ENCODE assay signal across 14 cellular contexts in genomic region chr6:161139766-161140553, GRCh38.
DNase-seq lines count a peak whose midpoint lies in the region; ATAC-seq, FAIRE-seq and TF ChIP-seq lines count a peak whose summit lies in the region.
"Had no signal": no experiment of that assay in that cellular context is flagged by ENCODE, and none has a peak within 500 bp of the region (broad histone marks: within the 10 kb centered on the region; RNA-seq: fewer than 3 reads in every experiment).

No MANE protein-coding gene starts in this region.

- TF ChIP-seq RAD21 in H1 (IDR thresholded peaks at IDR 0.05 in 1 of 2, conservative IDR thresholded peaks at IDR 0.05 in 1 of 2; ENCODE audit: low read depth in 2 of 2, low read length in 2 of 2): peak; percentile 41 to 48; a peak in 3 of 4 replicates

- H2BK12ac ChIP-seq in H1 (ENCODE audit: low read depth, low read length): no peak overlapping the region

- H4K8ac ChIP-seq in H1 (ENCODE audit: extremely low read depth, insufficient read depth, low read length): no peak overlapping the region

- no peak overlapping the region for H3K4me2 ChIP-seq in H1 (ENCODE audit: insufficient read depth in 1 of 2, low read depth in 2 of 2, low read length in 2 of 2)

- H3K4me1 Mint-ChIP-seq in type B pancreatic cell (ENCODE audit: unreplicated experiment): peaks cover 4% of the 10 kb centered on the region

- H2AFZ ChIP-seq in H1 (ENCODE audit: low read length): no peak overlapping the region

- TF ChIP-seq POLR2A in H1 (IDR thresholded peaks at IDR 0.05; ENCODE audit: control extremely low read depth in 1 of 2, low read depth in 2 of 2, low read length in 2 of 2): no peak; a peak in 1 of 3 replicates

- H3K18ac ChIP-seq in H1 (ENCODE audit: extremely low read depth, low read length): no peak overlapping the region

- H3K9me3 ChIP-seq in H1 (ENCODE audit: insufficient read depth in 2 of 2, low read depth in 1 of 2, low read length in 1 of 2): no peaks in the 10 kb centered on the region
- H3K9me3 ChIP-seq in lung (ENCODE audit: control insufficient read depth in 2 of 2, insufficient read depth in 1 of 2, low read length in 1 of 2): no peaks in the 10 kb centered on the region
- H3K9me3 ChIP-seq: adrenal gland, ovary had no signal

- no peaks in the 10 kb centered on the region for H3K23me2 ChIP-seq in H1 (ENCODE audit: low read depth, low read length)

- H2BK15ac ChIP-seq in H1 (ENCODE audit: low read length): no peak overlapping the region

- no peak overlapping the region for H3K56ac ChIP-seq in H1 (replicated peaks; ENCODE audit: insufficient read length, low read depth, low read length)

- no peak overlapping the region for H4K91ac ChIP-seq in H1 (replicated peaks; ENCODE audit: insufficient read length, low read length)

- FAIRE-seq in H1 (lab: Jason Lieb, UNC): no peak
- FAIRE-seq: kidney, urothelium cell line had no signal

- TF ChIP-seq CTCF in GM10248 (IDR thresholded peaks at IDR 0.05; ENCODE audit: control extremely low read depth, extremely low read depth, low read depth, missing control alignments): peak; percentile 35
- TF ChIP-seq CTCF in H1 (IDR thresholded peaks at IDR 0.05; ENCODE audit: control extremely low read depth in 1 of 3, insufficient read depth in 1 of 3, low read depth in 1 of 3, low read length in 3 of 3): peak in 2 of 3 experiments; percentile 4 to 9; a peak in 3 of 4 replicates
- TF ChIP-seq CTCF in lung (IDR thresholded peaks at IDR 0.05; ENCODE audit: control extremely low read depth, extremely low read depth): no peak
- TF ChIP-seq CTCF in type B pancreatic cell (conservative IDR thresholded peaks at IDR 0.05): no peak

- H3K4me3 Mint-ChIP-seq in type B pancreatic cell: no peak overlapping the region

- no peak overlapping the region for H2BK120ac ChIP-seq in H1 (replicated peaks; ENCODE audit: low read depth, low read length)

- no peak overlapping the region for H3K27ac Mint-ChIP-seq in type B pancreatic cell

- H2AK5ac ChIP-seq in H1 (ENCODE audit: low read depth, low read length): no peak overlapping the region

- H3K36me3 Mint-ChIP-seq in type B pancreatic cell: peaks cover 27% of the 10 kb centered on the region

- H3K79me1 ChIP-seq in H1 (ENCODE audit: low read depth, low read length): no peaks in the 10 kb centered on the region

- no peak overlapping the region for H4K5ac ChIP-seq in H1 (ENCODE audit: insufficient read length, low read depth, low read length)

- H3K27me3 Mint-ChIP-seq in type B pancreatic cell: no peaks in the 10 kb centered on the region

- no peak for TF ChIP-seq EP300 in H1 (IDR thresholded peaks at IDR 0.05; ENCODE audit: borderline replicate concordance in 1 of 2, low read depth in 2 of 2, low read length in 2 of 2)

- H3K79me2 ChIP-seq in H1 (ENCODE audit: control insufficient read depth in 1 of 2, insufficient read depth in 2 of 2, low read length in 2 of 2): no peaks in the 10 kb centered on the region

- H3K9me3 Mint-ChIP-seq in type B pancreatic cell: no peaks in the 10 kb centered on the region

- H3K27me3 ChIP-seq in H1 (replicated peaks in 1 of 4; ENCODE audit: control insufficient read depth in 3 of 4, extremely low read depth in 1 of 4, insufficient read depth in 3 of 4, low read length in 3 of 4): no peaks in the 10 kb centered on the region
- H3K27me3 ChIP-seq in lung (ENCODE audit: control insufficient read depth, insufficient read depth): no peaks in the 10 kb centered on the region
- H3K27me3 ChIP-seq: adrenal gland, ovary had no signal

- no peak overlapping the region for H3K9ac ChIP-seq in H1 (replicated peaks in 1 of 4; ENCODE audit: extremely low read depth in 1 of 4, low read depth in 3 of 4, low read length in 3 of 4)

- H2BK5ac ChIP-seq in H1 (ENCODE audit: low read depth, low read length): no peak overlapping the region

- H4K20me1 ChIP-seq in H1 (replicated peaks in 1 of 2; ENCODE audit: control insufficient read depth in 1 of 2, insufficient read depth in 2 of 2, low read length in 2 of 2): peaks cover 0 to 5% of the 10 kb centered on the region in 2 experiments

- H3K27ac ChIP-seq in H1 (ENCODE audit: low read depth, low read length) (no peak overlapping the region), lung (ENCODE audit: low read depth in 1 of 2, low read length in 1 of 2) (no peak overlapping the region)
- H3K27ac ChIP-seq: adrenal gland, ovary had no signal

- no peak overlapping the region for H2BK20ac ChIP-seq in H1 (ENCODE audit: low read length)

- no peak overlapping the region for H3K14ac ChIP-seq in H1 (ENCODE audit: insufficient read length)

- H3K4me3 ChIP-seq in H1 (ENCODE audit: extremely low read depth in 1 of 4, insufficient read depth in 2 of 4, low read depth in 3 of 4, low read length in 4 of 4): no peak overlapping the region
- H3K4me3 ChIP-seq in lung: no peak overlapping the region
- H3K4me3 ChIP-seq: adrenal gland, ovary had no signal

- H3K4me1 ChIP-seq in H1 (replicated peaks in 1 of 4; ENCODE audit: control insufficient read depth in 3 of 4, insufficient read depth in 4 of 4, low read length in 3 of 4) (no peaks in the 10 kb centered on the region; a peak in 1 of 7 replicates), lung (ENCODE audit: control insufficient read depth in 2 of 2, insufficient read depth in 2 of 2, low read length in 2 of 2) (no peaks in the 10 kb centered on the region)
- H3K4me1 ChIP-seq: adrenal gland had no signal

- WGBS in H1 (ENCODE audit: extremely low coverage in 1 of 2, insufficient coverage in 1 of 2, insufficient read length in 1 of 2, insufficient replicate concordance in 2 of 2, low coverage in 1 of 2, low lambda C conversion rate in 2 of 2, missing lambda C conversion rate in 1 of 2), 2 experiments: 89% methylated on average over 27 of the region's 28 CpGs; no CpG with 5 or more reads in 1 of the 2 experiments
- WGBS in lung, 2 donors: 91 to 94% methylated on average over 28 of the region's 28 CpGs

- no peak overlapping the region for H3K23ac ChIP-seq in H1 (ENCODE audit: insufficient read length)

- no peak for ATAC-seq in lung (ENCODE audit: insufficient read depth, low FRiP score)
- ATAC-seq in HG03196 (IDR thresholded peaks at IDR 0.05; ENCODE audit: unreplicated experiment): no peak

- peaks cover 0 to 18% (median 8%) of the 10 kb centered on the region in 4 experiments; a peak in 4 of 8 replicates for H3K36me3 ChIP-seq in H1 (ENCODE audit: control insufficient read depth in 2 of 4, insufficient read depth in 4 of 4, low read length in 3 of 4)
- peaks cover 0 to 15% of the 10 kb centered on the region in 2 donors for H3K36me3 ChIP-seq in lung (ENCODE audit: control insufficient read depth in 2 of 2, insufficient read depth in 2 of 2, low read length in 2 of 2)
- H3K36me3 ChIP-seq: adrenal gland, ovary had no signal

- CTCF ChIA-PET in GM10248 (lab: Yijun Ruan, JAX) (interaction anchor here (0.7 to 9.5 kb wide), 20 partner anchors 11 to 620 kb away, joined by 3 to 110 read pairs (median 4); no protein-coding TSS in a partner anchor), H1 (lab: Charles Lee; ENCODE audit: partially characterized antibody) (interaction anchor here (0.6 to 5.0 kb wide), 15 partner anchors 11 to 301 kb away, joined by 3 to 77 read pairs (median 4); no protein-coding TSS in a partner anchor)

- DNase-seq in GM10248 (ENCODE audit: extremely low spot score) (no peak), NCI-H345 (lab: John Stamatoyannopoulos, UW) (peak; percentile 70), H1 (ENCODE audit: low read depth in 1 of 2, low spot score in 2 of 2) (peak in 1 of 2 experiments; percentile 48), lung (ENCODE audit: low spot score) (peak; percentile 27), T1000 (lab: John Stamatoyannopoulos, UW) (no peak), pons (ENCODE audit: low spot score) (no peak), type B pancreatic cell (ENCODE audit: extremely low spot score, unreplicated experiment) (no peak)
- DNase-seq: activated CD4-positive, alpha-beta T cell treated with anti-CD3 and anti-CD28 coated beads, Interleukin-2, amount 50 U/mL, for 1 hour; kidney; SIG-M5 had no signal

- POLR2A ChIA-PET in GM10248 (lab: Yijun Ruan, JAX) (no interaction called here), H1 (lab: Charles Lee; ENCODE audit: partially characterized antibody) (no interaction called here)

- H3K4ac ChIP-seq in H1 (replicated peaks; ENCODE audit: insufficient read length, low read depth, low read length): no peak overlapping the region

TF ChIP-seq in H1, 55 proteins besides CTCF, POLR2A, EP300 and RAD21:
- peak; percentile 18; the same call in 1 of the 2 replicates for TF ChIP-seq POLR2AphosphoS5 (IDR thresholded peaks at IDR 0.05; ENCODE audit: low read depth, low read length)
- no peak for TF ChIP-seq SAP30 (IDR thresholded peaks at IDR 0.05; ENCODE audit: insufficient read depth, insufficient replicate concordance, low read length)

Comparison
In these comparisons a context has a peak if more than half of its experiments do, and no peak if none do; other contexts are left out.
1. DNase-seq: peak in NCI-H345 (single experiment) and lung (single experiment); none in GM10248 (single experiment), T1000 (single experiment), pons (single experiment) and type B pancreatic cell (single experiment).
2. CTCF ChIP-seq: peak in GM10248 (single experiment) and H1 (2 of 3); none in lung (single experiment) and type B pancreatic cell (single experiment).